1 cellular context compared by ENCODE assay signal in the genomic region with DNA sequence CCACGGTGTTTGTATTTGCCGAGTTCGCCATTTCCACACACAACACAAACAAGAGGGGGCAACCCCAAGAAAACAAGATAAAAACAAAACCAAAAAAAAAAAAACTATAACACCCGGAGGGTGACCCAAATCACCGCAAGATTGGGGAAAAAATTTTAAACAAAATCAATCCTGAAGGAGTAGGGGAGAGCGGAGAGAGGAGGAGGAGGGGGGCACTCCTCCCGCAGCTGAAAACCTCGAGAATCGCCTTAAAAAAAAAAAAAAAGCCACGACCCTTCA.
TF ChIP-seq lines count a peak whose summit lies in the region.

No MANE protein-coding gene starts in this region.

TF ChIP-seq in IMR-90, 13 proteins besides CTCF, POLR2A, EP300 and RAD21 (continued from another document):
- TF ChIP-seq, protein P1, sequence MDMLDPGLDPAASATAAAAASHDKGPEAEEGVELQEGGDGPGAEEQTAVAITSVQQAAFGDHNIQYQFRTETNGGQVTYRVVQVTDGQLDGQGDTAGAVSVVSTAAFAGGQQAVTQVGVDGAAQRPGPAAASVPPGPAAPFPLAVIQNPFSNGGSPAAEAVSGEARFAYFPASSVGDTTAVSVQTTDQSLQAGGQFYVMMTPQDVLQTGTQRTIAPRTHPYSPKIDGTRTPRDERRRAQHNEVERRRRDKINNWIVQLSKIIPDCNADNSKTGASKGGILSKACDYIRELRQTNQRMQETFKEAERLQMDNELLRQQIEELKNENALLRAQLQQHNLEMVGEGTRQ (IDR thresholded peaks at IDR 0.05; ENCODE audit: low read depth, low read length), result no peak
- TF ChIP-seq MAFK (IDR thresholded peaks at IDR 0.05; ENCODE audit: low read depth, low read length) (no peak), MXI1 (IDR thresholded peaks at IDR 0.05; ENCODE audit: borderline replicate concordance, low read depth, low read length) (no peak)
